ENCODE assay signal across 8 cellular contexts in genomic region chr6:134288538-134289203, GRCh38. TPM values are rescaled to one million over a fixed set of nuclear protein-coding genes. Genes with fewer than 3 reads are reported as not detected.
DNase-seq lines count a peak whose midpoint lies in the region; ATAC-seq and TF ChIP-seq lines count a peak whose summit lies in the region.

No MANE protein-coding gene starts in this region.

- no peaks in the 10 kb centered on the region for H3K9me2 ChIP-seq in OCI-LY7 (ENCODE audit: insufficient read depth, low read length)

- no peaks in the 10 kb centered on the region for H4K20me1 ChIP-seq in OCI-LY7 (ENCODE audit: insufficient read depth, low read length)

- no peaks in the 10 kb centered on the region for H3K9me3 Mint-ChIP-seq in central memory CD8-positive, alpha-beta T cell
- no peaks in the 10 kb centered on the region for H3K9me3 Mint-ChIP-seq in osteocyte (ENCODE audit: unreplicated experiment)

- ATAC-seq in GM18499 (IDR thresholded peaks at IDR 0.05; ENCODE audit: insufficient read depth, unreplicated experiment) (peak; percentile 42), HG02571 (IDR thresholded peaks at IDR 0.05; ENCODE audit: unreplicated experiment) (peak; percentile 66), GM19467 (IDR thresholded peaks at IDR 0.05; ENCODE audit: unreplicated experiment) (no peak)
- ATAC-seq in central memory CD8-positive, alpha-beta T cell (replicated peaks; ENCODE audit: extremely low read depth, poor library complexity, severe bottlenecking), result peak; percentile 40

- CTCF ChIA-PET in OCI-LY7 (lab: Charles Lee; ENCODE audit: unreplicated experiment), result no interaction called here

- in situ Hi-C loops in HAP-1 (cut with MboI; ENCODE audit: low sequenced_read_pairs), result no loop called here

- no peak overlapping the region for H3K4me3 ChIP-seq in OCI-LY7 (ENCODE audit: low read depth, low read length, poor library complexity, severe bottlenecking)
- no peak overlapping the region for H3K4me3 ChIP-seq in HAP-1

- H3K79me2 ChIP-seq in OCI-LY7 (ENCODE audit: insufficient read depth, low read depth, low read length), result no peaks in the 10 kb centered on the region

- POLR2A ChIA-PET in OCI-LY7 (lab: Charles Lee), result interaction anchor here (1.5 kb wide), 1 partner anchor 10 kb away, joined by 5 read pairs; no protein-coding TSS in a partner anchor

- H3K4me2 ChIP-seq in OCI-LY7 (ENCODE audit: low read length), result no peak overlapping the region

- peaks cover 3% of the 10 kb centered on the region for H3K36me3 Mint-ChIP-seq in central memory CD8-positive, alpha-beta T cell (ENCODE audit: insufficient read depth)
- H3K36me3 Mint-ChIP-seq in osteocyte (ENCODE audit: unreplicated experiment), result no peaks in the 10 kb centered on the region

- H3K4me1 ChIP-seq in OCI-LY7 (ENCODE audit: insufficient read depth, low read length, poor library complexity, severe bottlenecking) (no peaks in the 10 kb centered on the region), HAP-1 (peaks cover 14% of the 10 kb centered on the region)

- H3K27ac Mint-ChIP-seq in central memory CD8-positive, alpha-beta T cell (ENCODE audit: low read depth), result no peak overlapping the region
- peak overlapping the region; percentile 92 for H3K27ac Mint-ChIP-seq in osteocyte (ENCODE audit: unreplicated experiment)

- H3K9me3 ChIP-seq in OCI-LY7 (ENCODE audit: low read length) (no peaks in the 10 kb centered on the region), HAP-1 (no peaks in the 10 kb centered on the region)

- DNase-seq in OCI-LY7 (ENCODE audit: low spot score) (no peak), osteocyte (ENCODE audit: extremely low spot score, unreplicated experiment) (no peak), COLO668 (lab: John Stamatoyannopoulos, UW; ENCODE audit: unreplicated experiment) (no peak), HAP-1 (ENCODE audit: low spot score in 2 of 2) (no peak)
- no peak for DNase-seq in central memory CD8-positive, alpha-beta T cell (ENCODE audit: low spot score in 2 of 2)

- BruUV-seq in OCI-LY7 (replicated peaks; lab: Mats Ljungman, UMichigan), result no TSS peak

- H3K27me3 ChIP-seq in HAP-1 (ENCODE audit: low read depth), result no peaks in the 10 kb centered on the region

- H2AFZ ChIP-seq in OCI-LY7 (ENCODE audit: low read length), result peak overlapping the region; percentile 1; the same call in 1 of the 2 replicates

- no peaks in the 10 kb centered on the region for H3K27me3 Mint-ChIP-seq in central memory CD8-positive, alpha-beta T cell
- no peaks in the 10 kb centered on the region for H3K27me3 Mint-ChIP-seq in osteocyte (ENCODE audit: unreplicated experiment)

- intact Hi-C loops in OCI-LY7 (cut with micrococcal nuclease; ENCODE audit: unreplicated experiment), result no loop called here

- no peak overlapping the region for H3K27ac ChIP-seq in OCI-LY7 (ENCODE audit: low read depth, low read length, poor library complexity, severe bottlenecking)

- TF ChIP-seq CTCF in OCI-LY7 (conservative IDR thresholded peaks at IDR 0.05; ENCODE audit: low read length), result no peak
- no peak for TF ChIP-seq CTCF in osteocyte (IDR thresholded peaks at IDR 0.05)

- peaks cover 17% of the 10 kb centered on the region for H3K4me1 Mint-ChIP-seq in central memory CD8-positive, alpha-beta T cell
- H3K4me1 Mint-ChIP-seq in osteocyte (ENCODE audit: unreplicated experiment), result peaks cover 24% of the 10 kb centered on the region

- no peak overlapping the region for H3K4me3 Mint-ChIP-seq in central memory CD8-positive, alpha-beta T cell
- H3K4me3 Mint-ChIP-seq in osteocyte (ENCODE audit: unreplicated experiment), result no peak overlapping the region

- H3K36me3 ChIP-seq in OCI-LY7 (ENCODE audit: insufficient read depth, low read length) (no peaks in the 10 kb centered on the region), HAP-1 (replicated peaks) (no peaks in the 10 kb centered on the region)

RNA-seq across cellular contexts. Expression of gene SGK1, which starts 29.2 kb away (rescaled TPM):
- total RNA-seq in OCI-LY7 (2014; rRNA removed; shearing (Covaris generic)), result 26.6 and 27.6 TPM in 2 replicates
- total RNA-seq in OCI-LY7 (2022), result 5.2 and 7.4 TPM in 2 replicates
- total RNA-seq in osteocyte, result 448 and 492 TPM in 2 replicates

Comparison
In these comparisons a context has a peak if more than half of its experiments do, and no peak if none do; other contexts are left out.
1. RNA of gene SGK1, which starts 29.2 kb away (total RNA-seq): 448 to 492 TPM in osteocyte; 5.2 to 27.6 TPM in OCI-LY7; every median in the first group is over 10 times any median in the second.